In genomic region chr2:64325852-64326577, GRCh38 we compare ENCODE assay signal across 8 cellular contexts.
DNase-seq lines count a peak whose midpoint lies in the region; ATAC-seq, FAIRE-seq and TF ChIP-seq lines count a peak whose summit lies in the region.

No MANE protein-coding gene starts in this region.

- peaks cover 62% of the 10 kb centered on the region for H3K4me1 Mint-ChIP-seq in activated B cell treated with CpG ODN at 0.5 μM for 24 hours
- H3K4me1 Mint-ChIP-seq in neural progenitor cell = peaks cover 37% of the 10 kb centered on the region

- H3K27ac ChIP-seq in HepG2 (ENCODE audit: extremely low read length, insufficient read depth, low read length) = no peak overlapping the region
- no peak overlapping the region for H3K27ac ChIP-seq in trophoblast cell (ENCODE audit: low read depth, low read length)
- no peak overlapping the region for H3K27ac ChIP-seq in neural progenitor cell

- no TSS peak for BruUV-seq in HepG2 (replicated peaks; lab: Mats Ljungman, UMichigan)

- no peaks in the 10 kb centered on the region for H3K79me2 ChIP-seq in HepG2 (ENCODE audit: insufficient read depth, low read length)
- H3K79me2 ChIP-seq in trophoblast cell (ENCODE audit: control insufficient read depth, insufficient read depth, low read length, poor library complexity) = no peaks in the 10 kb centered on the region
- H3K79me2 ChIP-seq in neural progenitor cell (ENCODE audit: low read depth) = no peaks in the 10 kb centered on the region

- DNase-seq in activated B cell treated with CpG ODN at 0.5 μM for 24 hours = peak; percentile 37
- no peak for DNase-seq in HepG2 (ENCODE audit: low spot score)
- no peak for DNase-seq in trophoblast cell
- no peak for DNase-seq in Ammon's horn (ENCODE audit: low spot score)
- no peak for DNase-seq in SW480 (ENCODE audit: low spot score)
- DNase-seq in neural progenitor cell (ENCODE audit: low spot score) = no peak

- H3K4me1 ChIP-seq in HepG2 (ENCODE audit: insufficient read depth, low read length) (no peaks in the 10 kb centered on the region), trophoblast cell (ENCODE audit: control insufficient read depth in 1 of 2, insufficient read depth in 2 of 2, low read length in 2 of 2) (peaks cover 3 to 11% of the 10 kb centered on the region in 2 experiments), neural progenitor cell (peaks cover 19% of the 10 kb centered on the region)

- intact Hi-C loops in activated B cell treated with CpG ODN at 0.5 μM for 24 hours (cut with micrococcal nuclease) = loop anchor here (1.0 to 5.0 kb wide), 8 partner anchors 65 to 485 kb away; partner anchors contain the start of genes PELI1 and UGP2
- intact Hi-C loops in HepG2 (cut with micrococcal nuclease; ENCODE audit: unreplicated experiment) = no loop called here

- H2BK5ac ChIP-seq in trophoblast cell (ENCODE audit: low read depth, low read length, poor library complexity) = no peak overlapping the region

- H3K4me2 ChIP-seq in HepG2 (ENCODE audit: low read depth, low read length) (no peak overlapping the region), trophoblast cell (ENCODE audit: low read length) (no peak overlapping the region), neural progenitor cell (no peak overlapping the region)

- in situ Hi-C loops in HepG2 (cut with HindIII; ENCODE audit: extremely low pct_ligation_motif_present, low pct_unique_long_range_greater_than_20kb) = loop anchor here (5.0 kb wide), 1 partner anchor 279 kb away; no protein-coding TSS in a partner anchor

- H3K79me1 ChIP-seq in trophoblast cell (ENCODE audit: low read length) = no peaks in the 10 kb centered on the region

- CTCF ChIA-PET in activated B cell treated with CpG ODN at 0.5 μM for 24 hours (lab: Charles Lee) (interaction anchor here (0.6 to 8.8 kb wide), 12 partner anchors 14 to 714 kb away, joined by 3 to 321 read pairs (median 5); no protein-coding TSS in a partner anchor), HepG2 (lab: Yijun Ruan, JAX; ENCODE audit: low intra/inter-chr PET ratio, low total read pairs) (no interaction called here)

- H2BK120ac ChIP-seq in trophoblast cell (ENCODE audit: insufficient read depth, low read length, poor library complexity) = no peak overlapping the region

- TF ChIP-seq RAD21 in HepG2 (CRISPR knock-in tag; IDR thresholded peaks at IDR 0.05) = no peak

- TF ChIP-seq EP300 in HepG2 (IDR thresholded peaks at IDR 0.05; ENCODE audit: low read depth in 2 of 2, low read length in 2 of 2) (no peak), HepG2 (CRISPR knock-in tag; IDR thresholded peaks at IDR 0.05; ENCODE audit: borderline replicate concordance) (no peak)

- H4K20me1 ChIP-seq in HepG2 (ENCODE audit: insufficient read depth, low read length) = no peaks in the 10 kb centered on the region
- no peaks in the 10 kb centered on the region for H4K20me1 ChIP-seq in neural progenitor cell (ENCODE audit: low read depth)

- FAIRE-seq in HepG2 (lab: Jason Lieb, UNC) = no peak

- H3K23ac ChIP-seq in trophoblast cell (ENCODE audit: low read length) = no peak overlapping the region

- no peak overlapping the region for H2BK12ac ChIP-seq in trophoblast cell (ENCODE audit: low read length)

- H3K18ac ChIP-seq in trophoblast cell (ENCODE audit: low read length) = no peak overlapping the region

- H3K36me3 ChIP-seq in HepG2 (replicated peaks in 1 of 2; ENCODE audit: control insufficient read depth in 1 of 2, insufficient read depth in 2 of 2, low read length in 2 of 2) (no peaks in the 10 kb centered on the region), trophoblast cell (ENCODE audit: control insufficient read depth in 1 of 2, insufficient read depth in 2 of 2, low read length in 2 of 2) (no peaks in the 10 kb centered on the region), neural progenitor cell (no peaks in the 10 kb centered on the region)

- H3K14ac ChIP-seq in trophoblast cell (ENCODE audit: low read length) = no peak overlapping the region

- no peak overlapping the region for H4K8ac ChIP-seq in trophoblast cell (ENCODE audit: low read depth, low read length)

- no peak overlapping the region for H4K12ac ChIP-seq in trophoblast cell (ENCODE audit: low read depth, low read length)

- H3K4me3 Mint-ChIP-seq in activated B cell treated with CpG ODN at 0.5 μM for 24 hours = peak overlapping the region; percentile 73
- no peak overlapping the region for H3K4me3 Mint-ChIP-seq in neural progenitor cell

- H2AFZ ChIP-seq in HepG2 (ENCODE audit: low read length) (no peak overlapping the region), trophoblast cell (ENCODE audit: insufficient read depth, low read length, poor library complexity) (no peak overlapping the region), neural progenitor cell (replicated peaks) (no peak overlapping the region)

- ATAC-seq in GM18499 (IDR thresholded peaks at IDR 0.05; ENCODE audit: insufficient read depth, unreplicated experiment) (peak; percentile 81), HG02678 (IDR thresholded peaks at IDR 0.05; ENCODE audit: unreplicated experiment) (peak; percentile 87), activated B cell treated with CpG ODN at 0.5 μM for 24 hours (ENCODE audit: low read depth) (peak; percentile 79), HepG2 (no peak)

- no peak overlapping the region for H3K4ac ChIP-seq in trophoblast cell (ENCODE audit: low read depth, low read length)

- no peak overlapping the region for H4K91ac ChIP-seq in trophoblast cell (ENCODE audit: low read depth, low read length)

- 29% methylated on average over 8 of the region's 8 CpGs for WGBS in HepG2 (ENCODE audit: low lambda C conversion rate)
- WGBS in trophoblast cell (ENCODE audit: extremely low coverage, insufficient coverage, insufficient read length) = no CpG with 5 or more reads among the region's 8 CpGs

- H3K27ac Mint-ChIP-seq in activated B cell treated with CpG ODN at 0.5 μM for 24 hours = peak overlapping the region; percentile 96
- no peak overlapping the region for H3K27ac Mint-ChIP-seq in neural progenitor cell

- no peak for TF ChIP-seq POLR2A in HepG2 (IDR thresholded peaks at IDR 0.05; ENCODE audit: insufficient read depth in 1 of 2, low read depth in 2 of 2, low read length in 2 of 2)

- H3K36me3 Mint-ChIP-seq in activated B cell treated with CpG ODN at 0.5 μM for 24 hours (ENCODE audit: low read depth) = no peaks in the 10 kb centered on the region
- peaks cover under 1% of the 10 kb centered on the region for H3K36me3 Mint-ChIP-seq in neural progenitor cell

- H3K9me3 Mint-ChIP-seq in activated B cell treated with CpG ODN at 0.5 μM for 24 hours = no peaks in the 10 kb centered on the region
- H3K9me3 Mint-ChIP-seq in neural progenitor cell = peaks cover under 1% of the 10 kb centered on the region

- TF ChIP-seq CTCF in activated B cell treated with CpG ODN at 0.5 μM for 24 hours (IDR thresholded peaks at IDR 0.05) (no peak), HepG2 (CRISPR knock-in tag; IDR thresholded peaks at IDR 0.05) (no peak), neural progenitor cell (IDR thresholded peaks at IDR 0.05) (no peak)

- H3K27me3 ChIP-seq in HepG2 (ENCODE audit: control insufficient read depth in 1 of 2, insufficient read depth in 2 of 2, low read length in 2 of 2) (peaks cover 2 to 44% of the 10 kb centered on the region in 2 experiments; a peak in 3 of 5 replicates), trophoblast cell (ENCODE audit: insufficient read depth, low read length) (no peaks in the 10 kb centered on the region), neural progenitor cell (no peaks in the 10 kb centered on the region)

- no peak overlapping the region for H3K9ac ChIP-seq in HepG2 (ENCODE audit: insufficient read depth, low read depth, low read length)
- H3K9ac ChIP-seq in trophoblast cell (ENCODE audit: low read length) = no peak overlapping the region
- no peak overlapping the region for H3K9ac ChIP-seq in neural progenitor cell

- H3K27me3 Mint-ChIP-seq in activated B cell treated with CpG ODN at 0.5 μM for 24 hours (no peaks in the 10 kb centered on the region), neural progenitor cell (ENCODE audit: insufficient read depth, low read depth) (peaks cover 8% of the 10 kb centered on the region)

- peaks cover 1% of the 10 kb centered on the region for H3F3A ChIP-seq in neural progenitor cell (ENCODE audit: low read depth)

- no peaks in the 10 kb centered on the region for H3K9me3 ChIP-seq in HepG2 (ENCODE audit: low read length)
- peaks cover 2% of the 10 kb centered on the region for H3K9me3 ChIP-seq in trophoblast cell (ENCODE audit: insufficient read depth, low read depth, low read length)
- no peaks in the 10 kb centered on the region for H3K9me3 ChIP-seq in neural progenitor cell (ENCODE audit: low read depth)

- H3K4me3 ChIP-seq in HepG2 (replicated peaks in 1 of 3; ENCODE audit: insufficient read depth in 1 of 3, low read depth in 2 of 3, low read length in 3 of 3) (no peak overlapping the region), trophoblast cell (ENCODE audit: low read depth, low read length) (no peak overlapping the region), neural progenitor cell (no peak overlapping the region)

- POLR2A ChIA-PET in activated B cell treated with CpG ODN at 0.5 μM for 24 hours (lab: Charles Lee) = interaction anchor here (0.5 to 6.4 kb wide), 33 partner anchors 8 to 804 kb away, joined by 3 to 115 read pairs (median 5); partner anchors contain the start of genes AFTPH and RAB1A
- POLR2A ChIA-PET in HepG2 (lab: Yijun Ruan, JAX) = no interaction called here

- H2AK5ac ChIP-seq in trophoblast cell (ENCODE audit: low read length) = no peak overlapping the region

TF ChIP-seq in HepG2, 621 proteins besides CTCF, POLR2A, EP300 and RAD21:
- peak; percentile 77 for TF ChIP-seq MNT (IDR thresholded peaks at IDR 0.05)
- no peak for TF ChIP-seq ZNF879 (CRISPR knock-in tag; IDR thresholded peaks at IDR 0.05)
